In genomic region chr5:180850434-180851078, GRCh38 we compare ENCODE assay signal across 2 cellular contexts.
A peak's percentile ranks its signal among the peaks of the same experiment; 100 is the strongest.
TF ChIP-seq lines count a peak whose summit lies in the region.

No MANE protein-coding gene starts in this region.

TF ChIP-seq in HCT116, 20 proteins besides CTCF, POLR2A, EP300 and RAD21:
- no peak; the same call in 1 of the 2 replicates for TF ChIP-seq SP1 (IDR thresholded peaks at IDR 0.05; ENCODE audit: low read depth)
- TF ChIP-seq EZH2phosphoT487 (IDR thresholded peaks at IDR 0.05; ENCODE audit: borderline replicate concordance), result no peak
- 0 out of 2 replicates have a peak, but pooled peaks have one; percentile 1 for TF ChIP-seq JUND (IDR thresholded peaks at IDR 0.05)
- 0 out of 2 replicates have a peak, but pooled peaks have one; percentile 15 for TF ChIP-seq CBX3 (IDR thresholded peaks at IDR 0.05; ENCODE audit: low read depth)
- no peak for TF ChIP-seq FOSL1 (IDR thresholded peaks at IDR 0.05; ENCODE audit: low read depth)

TF ChIP-seq in GM12878, 131 proteins besides CTCF, POLR2A, EP300 and RAD21:
- no peak for TF ChIP-seq NBN (IDR thresholded peaks at IDR 0.05)
